In genomic region chr4:177566691-177567090, GRCh38 we compare ENCODE assay signal across 31 cellular contexts.
"Had no signal": no experiment of that assay in that cellular context is flagged by ENCODE, and none has a peak within 500 bp of the region (broad histone marks: within the 10 kb centered on the region; RNA-seq: fewer than 3 reads in every experiment).

No MANE protein-coding gene starts in this region.

- ATAC-seq: activated CD8-positive, alpha-beta T cell treated with anti-CD3 and anti-CD28 coated beads for 36 hours; activated naive CD4-positive, alpha-beta T cell treated with anti-CD3 and anti-CD28 coated beads, Interleukin-2, amount 50 U/mL, for 72 hours; activated T-cell treated with anti-CD3 and anti-CD28 coated beads, Interleukin-2, amount 50 U/mL, for 4 hours; activated T-cell treated with anti-CD3 and anti-CD28 coated beads, Interleukin-2, amount 50 U/mL, for 72 hours; activated T-helper 17 cell treated with anti-CD3 and anti-CD28 coated beads, Interleukin-2, amount 50 U/mL, for 72 hours; body of pancreas had no signal

- H3K36me3 ChIP-seq: adrenal gland, brain microvascular endothelial cell, breast epithelium had no signal

- DNase-seq: activated B cell treated with CpG ODN at 0.5 μM for 24 hours; activated CD4-positive, alpha-beta memory T cell treated with anti-CD3 and anti-CD28 coated beads for 36 hours; activated CD4-positive, alpha-beta T cell treated with anti-CD3 and anti-CD28 coated beads for 4 hours; activated CD4-positive, alpha-beta T cell treated with anti-CD3 and anti-CD28 coated beads, Interleukin-2, amount 10 ng/mL, durations not matched to agents 24 days and 14 days; activated CD4-positive, alpha-beta T cell treated with anti-CD3 and anti-CD28 coated beads, Interleukin-2, amount 50 U/mL, for 1 hour; activated CD4-positive, alpha-beta T cell treated with anti-CD3 and anti-CD28 coated beads, Interleukin-2, amount 50 U/mL, for 4 hours; activated CD4-positive, CD25-positive, alpha-beta regulatory T cell treated with anti-CD3 and anti-CD28 coated beads, Interleukin-2, amount 50 U/mL, for 72 hours; activated CD8-positive, alpha-beta memory T cell treated with anti-CD3 and anti-CD28 coated beads, Interleukin-2, amount 50 U/mL, for 4 hours; activated CD8-positive, alpha-beta T cell treated with anti-CD3 and anti-CD28 coated beads for 36 hours; activated effector memory CD4-positive, alpha-beta T cell treated with anti-CD3 and anti-CD28 coated beads, Interleukin-2, amount 50 U/mL, for 16 hours; activated gamma-delta T cell treated with Interleukin-2 at 50 U/mL for 16 hours; activated naive CD4-positive, alpha-beta T cell; activated naive CD4-positive, alpha-beta T cell treated with anti-CD3 and anti-CD28 coated beads for 36 hours; activated naive CD4-positive, alpha-beta T cell treated with anti-CD3 and anti-CD28 coated beads, Interleukin-2, amount 50 U/mL, for 16 hours; activated naive CD8-positive, alpha-beta T cell treated with anti-CD3 and anti-CD28 coated beads for 36 hours; activated T-cell treated with anti-CD3 and anti-CD28 coated beads for 4 hours; activated T-cell treated with anti-CD3 and anti-CD28 coated beads, Interleukin-2, amount 50 U/mL, for 1 hour; activated T-cell treated with anti-CD3 and anti-CD28 coated beads, Interleukin-2, amount 50 U/mL, for 4 hours; activated T-cell treated with anti-CD3 and anti-CD28 coated beads, Interleukin-2, amount 50 U/mL, for 72 hours; adrenal gland; amniotic stem cell; aorta; body of pancreas; brain microvascular endothelial cell; central memory CD4-positive, alpha-beta T cell; T-helper 2 cell; T-helper 9 cell had no signal

- H3K27ac ChIP-seq: adrenal gland, body of pancreas, brain microvascular endothelial cell, breast epithelium, VCaP had no signal

- H3K4me1 ChIP-seq: adrenal gland, breast epithelium had no signal

- H3K27me3 ChIP-seq: adrenal gland, body of pancreas, brain microvascular endothelial cell, breast epithelium had no signal

- H3K9me3 ChIP-seq: body of pancreas, breast epithelium had no signal

- H3K4me3 ChIP-seq: adrenal gland, body of pancreas, breast epithelium had no signal
